7 cellular contexts compared by ENCODE assay signal in the genomic region with DNA sequence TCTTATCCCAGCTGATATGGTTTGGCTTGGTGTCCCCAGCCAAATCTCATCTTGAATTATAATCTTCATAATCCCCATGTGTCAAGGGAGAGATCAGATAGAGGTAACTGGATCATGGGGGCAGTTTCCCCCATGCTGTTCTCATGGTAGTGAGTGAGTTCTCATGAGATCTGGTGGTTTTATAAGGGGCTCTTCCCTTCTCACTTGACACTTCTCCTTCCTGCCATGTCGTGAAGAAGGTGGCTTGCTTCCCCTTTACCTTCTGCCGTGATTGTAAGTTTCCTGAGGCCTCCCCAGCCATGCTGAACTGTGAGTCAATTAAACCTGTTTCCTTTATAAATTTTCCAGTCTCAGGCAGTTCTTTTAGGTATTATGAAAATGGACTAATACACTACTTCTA.
DNase-seq lines count a peak whose midpoint lies in the region; ATAC-seq and TF ChIP-seq lines count a peak whose summit lies in the region.
"Not testable (repeated sequence)": the region's sequence is repeated elsewhere in the genome, so short reads cannot be mapped to it uniquely, and the experiment has no call there.

No MANE protein-coding gene starts in this region.

- H3K36me3 ChIP-seq in endodermal cell (ENCODE audit: control insufficient read depth, insufficient read depth, low read length) = not testable (repeated sequence)

- TF ChIP-seq CTCF in activated CD8-positive, alpha-beta T cell treated with anti-CD3 and anti-CD28 coated beads for 36 hours (IDR thresholded peaks at IDR 0.05); endodermal cell (conservative IDR thresholded peaks at IDR 0.05): not testable (repeated sequence)

- H3K9me3 ChIP-seq in endodermal cell (ENCODE audit: control insufficient read depth, low read length) = not testable (repeated sequence)

- H3K4me3 ChIP-seq in endodermal cell (ENCODE audit: low read length) = not testable (repeated sequence)

- H3K4me1 Mint-ChIP-seq in activated CD4-positive, alpha-beta T cell treated with anti-CD3 and anti-CD28 coated beads for 36 hours = peaks cover 29% of the 10 kb centered on the region
- H3K4me1 Mint-ChIP-seq in activated CD8-positive, alpha-beta T cell treated with anti-CD3 and anti-CD28 coated beads for 36 hours (ENCODE audit: low read depth) = peaks cover 26% of the 10 kb centered on the region
- H3K4me1 Mint-ChIP-seq in activated T-helper 1 cell treated with anti-CD3 and anti-CD28 coated beads, Interleukin-12 subunit alpha, Interleukin-12 subunit beta, Interleukin-2, Interleukin-4 antibody, amounts not matched to agents 30 ng/mL and 10 ng/mL and 1 ng/mL, durations not matched to agents 14 hours and 24 hours and 36 hours (ENCODE audit: low read depth) = peaks cover 89% of the 10 kb centered on the region
- H3K4me1 Mint-ChIP-seq in activated naive CD8-positive, alpha-beta T cell treated with anti-CD3 and anti-CD28 coated beads for 36 hours = peaks cover 18% of the 10 kb centered on the region
- H3K4me1 Mint-ChIP-seq in endodermal cell = peaks cover 22% of the 10 kb centered on the region
- H3K4me1 Mint-ChIP-seq in stimulated activated effector memory CD8-positive, alpha-beta T cell treated with anti-CD3 and anti-CD28 coated beads, Interleukin-12 subunit alpha, Interleukin-12 subunit beta, amount 100 ng/mL, for 72 hours = peaks cover 30% of the 10 kb centered on the region

- intact Hi-C loops in activated CD4-positive, alpha-beta T cell treated with anti-CD3 and anti-CD28 coated beads for 36 hours (cut with DNase I, micrococcal nuclease) = loop anchor here (2.0 to 10.0 kb wide), 2 partner anchors 18 to 898 kb away; a partner anchor contains a TSS
- intact Hi-C loops in activated CD8-positive, alpha-beta T cell treated with anti-CD3 and anti-CD28 coated beads for 36 hours (cut with micrococcal nuclease) = not testable (repeated sequence)
- intact Hi-C loops in activated T-helper 1 cell treated with anti-CD3 and anti-CD28 coated beads, Interleukin-12 subunit alpha, Interleukin-12 subunit beta, Interleukin-2, Interleukin-4 antibody, amounts not matched to agents 30 ng/mL and 10 ng/mL and 1 ng/mL, durations not matched to agents 14 hours and 24 hours and 36 hours (cut with micrococcal nuclease) = loop anchor here (1.0 to 10.0 kb wide), 8 partner anchors 7 to 1609 kb away; a partner anchor contains a TSS

- not testable (repeated sequence) for H3K36me3 Mint-ChIP-seq in activated CD4-positive, alpha-beta T cell treated with anti-CD3 and anti-CD28 coated beads for 36 hours (ENCODE audit: low read depth); activated CD8-positive, alpha-beta T cell treated with anti-CD3 and anti-CD28 coated beads for 36 hours (ENCODE audit: low read depth); activated T-helper 1 cell treated with anti-CD3 and anti-CD28 coated beads, Interleukin-12 subunit alpha, Interleukin-12 subunit beta, Interleukin-2, Interleukin-4 antibody, amounts not matched to agents 30 ng/mL and 10 ng/mL and 1 ng/mL, durations not matched to agents 14 hours and 24 hours and 36 hours (ENCODE audit: low read depth); activated naive CD8-positive, alpha-beta T cell treated with anti-CD3 and anti-CD28 coated beads for 36 hours; endodermal cell (ENCODE audit: low read depth); stimulated activated effector memory CD8-positive, alpha-beta T cell treated with anti-CD3 and anti-CD28 coated beads, Interleukin-12 subunit alpha, Interleukin-12 subunit beta, amount 100 ng/mL, for 72 hours

- H3K27me3 ChIP-seq in endodermal cell (ENCODE audit: control insufficient read depth, insufficient read depth, low read length, poor library complexity, severe bottlenecking) = peaks cover 63% of the 10 kb centered on the region

- DNase-seq in OCI-M1 (lab: John Stamatoyannopoulos, UW) = peak; percentile 34
- DNase-seq in activated CD4-positive, alpha-beta T cell treated with anti-CD3 and anti-CD28 coated beads for 36 hours; activated T-helper 1 cell treated with anti-CD3 and anti-CD28 coated beads, Interleukin-12 subunit alpha, Interleukin-12 subunit beta, Interleukin-2, Interleukin-4 antibody, amounts not matched to agents 30 ng/mL and 10 ng/mL and 1 ng/mL, durations not matched to agents 14 hours and 24 hours and 36 hours (ENCODE audit: low spot score); activated naive CD8-positive, alpha-beta T cell treated with anti-CD3 and anti-CD28 coated beads for 36 hours; stimulated activated effector memory CD8-positive, alpha-beta T cell treated with anti-CD3 and anti-CD28 coated beads, Interleukin-12 subunit alpha, Interleukin-12 subunit beta, amount 100 ng/mL, for 72 hours (ENCODE audit: low spot score in 2 of 2): not testable (repeated sequence)
- peak; percentile 8 for DNase-seq in activated CD8-positive, alpha-beta T cell treated with anti-CD3 and anti-CD28 coated beads for 36 hours
- peak; percentile 49 for DNase-seq in endodermal cell

- not testable (repeated sequence) for H3K27ac ChIP-seq in endodermal cell (ENCODE audit: low read depth, low read length)

- H3K4me1 ChIP-seq in endodermal cell (ENCODE audit: control insufficient read depth, insufficient read depth, low read length) = peaks cover 18% of the 10 kb centered on the region

- peak overlapping the region; percentile 86 for H3K27ac Mint-ChIP-seq in activated CD4-positive, alpha-beta T cell treated with anti-CD3 and anti-CD28 coated beads for 36 hours
- H3K27ac Mint-ChIP-seq in activated CD8-positive, alpha-beta T cell treated with anti-CD3 and anti-CD28 coated beads for 36 hours = peak overlapping the region; percentile 90
- H3K27ac Mint-ChIP-seq in activated T-helper 1 cell treated with anti-CD3 and anti-CD28 coated beads, Interleukin-12 subunit alpha, Interleukin-12 subunit beta, Interleukin-2, Interleukin-4 antibody, amounts not matched to agents 30 ng/mL and 10 ng/mL and 1 ng/mL, durations not matched to agents 14 hours and 24 hours and 36 hours = peak overlapping the region; percentile 93
- peak overlapping the region; percentile 95 for H3K27ac Mint-ChIP-seq in activated naive CD8-positive, alpha-beta T cell treated with anti-CD3 and anti-CD28 coated beads for 36 hours
- H3K27ac Mint-ChIP-seq in endodermal cell = not testable (repeated sequence)
- peak overlapping the region; percentile 95 for H3K27ac Mint-ChIP-seq in stimulated activated effector memory CD8-positive, alpha-beta T cell treated with anti-CD3 and anti-CD28 coated beads, Interleukin-12 subunit alpha, Interleukin-12 subunit beta, amount 100 ng/mL, for 72 hours

- 54 to 100% methylated on average over 1 to 2 of the region's 2 CpGs for WGBS in endodermal cell (ENCODE audit: insufficient coverage in 1 of 2, insufficient read length in 1 of 2), 2 experiments

- H3K9me3 Mint-ChIP-seq in activated CD4-positive, alpha-beta T cell treated with anti-CD3 and anti-CD28 coated beads for 36 hours (ENCODE audit: low read depth); activated CD8-positive, alpha-beta T cell treated with anti-CD3 and anti-CD28 coated beads for 36 hours; activated T-helper 1 cell treated with anti-CD3 and anti-CD28 coated beads, Interleukin-12 subunit alpha, Interleukin-12 subunit beta, Interleukin-2, Interleukin-4 antibody, amounts not matched to agents 30 ng/mL and 10 ng/mL and 1 ng/mL, durations not matched to agents 14 hours and 24 hours and 36 hours; activated naive CD8-positive, alpha-beta T cell treated with anti-CD3 and anti-CD28 coated beads for 36 hours; endodermal cell; stimulated activated effector memory CD8-positive, alpha-beta T cell treated with anti-CD3 and anti-CD28 coated beads, Interleukin-12 subunit alpha, Interleukin-12 subunit beta, amount 100 ng/mL, for 72 hours: not testable (repeated sequence)

- POLR2A ChIA-PET in activated CD4-positive, alpha-beta T cell treated with anti-CD3 and anti-CD28 coated beads for 36 hours (lab: Charles Lee) = not testable (repeated sequence)
- POLR2A ChIA-PET in activated CD8-positive, alpha-beta T cell treated with anti-CD3 and anti-CD28 coated beads for 36 hours (lab: Charles Lee) = interaction anchor here (1.0 to 1.9 kb wide), 2 partner anchors 17 to 38 kb away, joined by 3 to 6 read pairs; no protein-coding TSS in a partner anchor

- not testable (repeated sequence) for H3K27me3 Mint-ChIP-seq in activated CD4-positive, alpha-beta T cell treated with anti-CD3 and anti-CD28 coated beads for 36 hours; activated T-helper 1 cell treated with anti-CD3 and anti-CD28 coated beads, Interleukin-12 subunit alpha, Interleukin-12 subunit beta, Interleukin-2, Interleukin-4 antibody, amounts not matched to agents 30 ng/mL and 10 ng/mL and 1 ng/mL, durations not matched to agents 14 hours and 24 hours and 36 hours (ENCODE audit: insufficient read depth)
- peaks cover 15% of the 10 kb centered on the region for H3K27me3 Mint-ChIP-seq in activated CD8-positive, alpha-beta T cell treated with anti-CD3 and anti-CD28 coated beads for 36 hours
- peaks cover 23% of the 10 kb centered on the region for H3K27me3 Mint-ChIP-seq in activated naive CD8-positive, alpha-beta T cell treated with anti-CD3 and anti-CD28 coated beads for 36 hours
- peaks cover 21% of the 10 kb centered on the region for H3K27me3 Mint-ChIP-seq in endodermal cell (ENCODE audit: insufficient read depth)

- not testable (repeated sequence) for H3K9ac ChIP-seq in endodermal cell (ENCODE audit: extremely low read depth, low read length, poor library complexity, severe bottlenecking)

- ATAC-seq in activated CD4-positive, alpha-beta T cell treated with anti-CD3 and anti-CD28 coated beads for 36 hours; activated CD8-positive, alpha-beta T cell treated with anti-CD3 and anti-CD28 coated beads for 36 hours; stimulated activated effector memory CD8-positive, alpha-beta T cell treated with anti-CD3 and anti-CD28 coated beads, Interleukin-12 subunit alpha, Interleukin-12 subunit beta, amount 100 ng/mL, for 72 hours: not testable (repeated sequence)

- CTCF ChIA-PET in activated CD4-positive, alpha-beta T cell treated with anti-CD3 and anti-CD28 coated beads for 36 hours (lab: Charles Lee) = not testable (repeated sequence)
- CTCF ChIA-PET in activated CD8-positive, alpha-beta T cell treated with anti-CD3 and anti-CD28 coated beads for 36 hours (lab: Charles Lee) = interaction anchor here (0.9 to 2.2 kb wide), 2 partner anchors 8 to 18 kb away, joined by 4 to 7 read pairs; no protein-coding TSS in a partner anchor

- not testable (repeated sequence) for H3K4me3 Mint-ChIP-seq in activated CD4-positive, alpha-beta T cell treated with anti-CD3 and anti-CD28 coated beads for 36 hours; activated CD8-positive, alpha-beta T cell treated with anti-CD3 and anti-CD28 coated beads for 36 hours; activated naive CD8-positive, alpha-beta T cell treated with anti-CD3 and anti-CD28 coated beads for 36 hours; endodermal cell
- peak overlapping the region; percentile 16 for H3K4me3 Mint-ChIP-seq in activated T-helper 1 cell treated with anti-CD3 and anti-CD28 coated beads, Interleukin-12 subunit alpha, Interleukin-12 subunit beta, Interleukin-2, Interleukin-4 antibody, amounts not matched to agents 30 ng/mL and 10 ng/mL and 1 ng/mL, durations not matched to agents 14 hours and 24 hours and 36 hours
- H3K4me3 Mint-ChIP-seq in stimulated activated effector memory CD8-positive, alpha-beta T cell treated with anti-CD3 and anti-CD28 coated beads, Interleukin-12 subunit alpha, Interleukin-12 subunit beta, amount 100 ng/mL, for 72 hours = peak overlapping the region; percentile 59
